In the genomic region with DNA sequence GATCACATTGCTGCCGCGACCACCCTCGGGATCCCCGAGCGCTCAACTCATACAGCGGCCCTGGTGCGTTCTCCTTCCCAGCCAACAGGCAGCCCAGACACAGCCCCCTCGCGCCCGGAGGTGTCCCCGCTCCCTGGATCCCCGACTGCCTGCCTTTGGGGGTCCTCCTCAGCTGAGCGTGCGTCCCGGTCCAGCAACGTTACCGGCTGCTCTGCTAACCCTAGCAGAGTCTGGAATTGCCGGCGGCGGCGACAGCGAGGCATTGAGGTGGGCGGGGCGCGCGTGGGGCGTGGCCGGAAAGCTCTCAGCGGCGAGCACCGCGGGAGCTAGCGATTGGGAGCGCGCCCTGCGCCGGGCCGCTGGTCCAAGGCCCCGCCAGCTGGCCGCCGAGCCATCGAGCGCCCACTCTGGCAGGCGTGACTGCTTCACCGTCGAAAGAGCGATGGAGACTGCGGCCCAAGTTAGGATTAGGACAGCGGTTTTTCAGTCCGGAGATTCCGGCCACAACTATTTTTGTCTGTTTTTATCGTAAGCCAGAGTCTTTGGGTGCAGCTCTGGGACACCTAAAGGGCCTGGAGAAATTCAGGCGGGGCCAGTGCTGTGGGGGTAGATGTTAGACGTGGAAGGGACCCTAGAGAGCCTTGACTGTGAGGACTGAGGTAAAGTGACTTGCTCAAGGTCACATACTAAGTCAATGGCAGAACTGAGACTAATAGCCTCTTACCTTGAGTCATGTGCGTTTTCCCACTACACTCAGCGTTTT, we compare ENCODE assay signal across 8 cellular contexts. TPM values are rescaled to one million over a fixed set of nuclear protein-coding genes. Genes with fewer than 3 reads are reported as not detected.
DNase-seq lines count a peak whose midpoint lies in the region; ATAC-seq and FAIRE-seq lines count a peak whose summit lies in the region.

A gene (minus strand): TSS at position 232 of the 763 bp plus-strand sequence. CDS start 17,575 bp downstream, outside the sequence.

- H3K4me1 ChIP-seq in BLaER1 = peaks cover 13% of the 10 kb centered on the region

- H3K27me3 ChIP-seq in BLaER1 = peaks cover 11% of the 10 kb centered on the region; the same call in 1 of the 2 replicates

- H3K9me3 ChIP-seq in BLaER1 = no peaks in the 10 kb centered on the region

- peak within 1 kb of the TSS; percentile 76 for H3K27ac ChIP-seq in BLaER1
- H3K27ac ChIP-seq in cingulate gyrus (ENCODE audit: low read depth, low read length) = peak within 1 kb of the TSS; percentile 76

- H3K36me3 ChIP-seq in BLaER1 = no peaks in the 10 kb centered on the region

- peak within 1 kb of the TSS; percentile 95 for H3K4me2 ChIP-seq in BLaER1

- peak within 1 kb of the TSS; percentile 92 for H3K4me3 ChIP-seq in BLaER1

- CTCF ChIA-PET in activated CD4-positive, alpha-beta T cell treated with anti-CD3 and anti-CD28 coated beads for 36 hours (lab: Charles Lee) = interaction anchor here (0.6 to 3.0 kb wide), 17 partner anchors 8 to 857 kb away, joined by 3 to 19 read pairs (median 4); a partner anchor contains a TSS

- H3K27me3 Mint-ChIP-seq in activated CD4-positive, alpha-beta T cell treated with anti-CD3 and anti-CD28 coated beads for 36 hours = peaks cover 3% of the 10 kb centered on the region

- H3K4me1 Mint-ChIP-seq in activated CD4-positive, alpha-beta T cell treated with anti-CD3 and anti-CD28 coated beads for 36 hours = peaks cover 25% of the 10 kb centered on the region

- intact Hi-C loops in activated CD4-positive, alpha-beta T cell treated with anti-CD3 and anti-CD28 coated beads for 36 hours (cut with DNase I, micrococcal nuclease) = loop anchor here (1.0 to 10.0 kb wide), 11 partner anchors 31 to 783 kb away; a partner anchor contains a TSS

- POLR2A ChIA-PET in activated CD4-positive, alpha-beta T cell treated with anti-CD3 and anti-CD28 coated beads for 36 hours (lab: Charles Lee) = interaction anchor here (0.6 to 2.0 kb wide), 8 partner anchors 20 to 381 kb away, joined by 3 to 9 read pairs (median 4); a partner anchor contains a TSS

- H3K27ac Mint-ChIP-seq in activated CD4-positive, alpha-beta T cell treated with anti-CD3 and anti-CD28 coated beads for 36 hours = peak within 1 kb of the TSS; percentile 88

- peak; percentile 96 for ATAC-seq in HG03442 (IDR thresholded peaks at IDR 0.05; ENCODE audit: unreplicated experiment)
- ATAC-seq in activated CD4-positive, alpha-beta T cell treated with anti-CD3 and anti-CD28 coated beads for 36 hours = peak; percentile 91

- peak within 1 kb of the TSS; percentile 83 for H3K9ac ChIP-seq in BLaER1

- no peaks in the 10 kb centered on the region for H3K9me3 Mint-ChIP-seq in activated CD4-positive, alpha-beta T cell treated with anti-CD3 and anti-CD28 coated beads for 36 hours (ENCODE audit: low read depth)

- H3K4me3 Mint-ChIP-seq in activated CD4-positive, alpha-beta T cell treated with anti-CD3 and anti-CD28 coated beads for 36 hours = peak within 1 kb of the TSS; percentile 94

- peak; percentile 85 for DNase-seq in GM19239 (ENCODE audit: insufficient read length, low spot score)
- peak; percentile 90 for DNase-seq in NCI-H510A treated with DMSO at 0.1 percent for 48 hours (lab: John Stamatoyannopoulos, UW)
- peak; percentile 94 for DNase-seq in activated CD4-positive, alpha-beta T cell treated with anti-CD3 and anti-CD28 coated beads for 36 hours
- DNase-seq in kidney tubule cell (ENCODE audit: low spot score) = peak; percentile 95
- peak; percentile 72 to 84 for DNase-seq in stimulated activated CD4-positive, alpha-beta T cell treated with anti-CD3 and anti-CD28 coated beads, Interleukin-1b, Interleukin-23, amount 100 ng/mL, for 1 hour (ENCODE audit: low read depth in 2 of 2)

- FAIRE-seq in GM19239 (lab: Jason Lieb, UNC) = peak; percentile 93

- H3K36me3 Mint-ChIP-seq in activated CD4-positive, alpha-beta T cell treated with anti-CD3 and anti-CD28 coated beads for 36 hours (ENCODE audit: low read depth) = peaks cover 1% of the 10 kb centered on the region

- 0 out of 2 replicates have a peak, but pooled peaks cover 6% of the 10 kb centered on the region for H4K20me1 ChIP-seq in BLaER1

RNA-seq across cellular contexts. Expression of the gene that starts here (rescaled TPM):
- 1 to 10 TPM; 8.5 to 9.4 TPM for total RNA-seq in activated CD4-positive, alpha-beta T cell treated with anti-CD3 and anti-CD28 coated beads for 36 hours

Comparison
In these comparisons a context has a peak if more than half of its experiments do, and no peak if none do; other contexts are left out.
1. Peak in every context shown above with its lines: DNase-seq, ATAC-seq, H3K4me3 ChIP-seq and H3K27ac ChIP-seq.